Comparison of ENCODE assay signal across 8 cellular contexts in the genomic region with DNA sequence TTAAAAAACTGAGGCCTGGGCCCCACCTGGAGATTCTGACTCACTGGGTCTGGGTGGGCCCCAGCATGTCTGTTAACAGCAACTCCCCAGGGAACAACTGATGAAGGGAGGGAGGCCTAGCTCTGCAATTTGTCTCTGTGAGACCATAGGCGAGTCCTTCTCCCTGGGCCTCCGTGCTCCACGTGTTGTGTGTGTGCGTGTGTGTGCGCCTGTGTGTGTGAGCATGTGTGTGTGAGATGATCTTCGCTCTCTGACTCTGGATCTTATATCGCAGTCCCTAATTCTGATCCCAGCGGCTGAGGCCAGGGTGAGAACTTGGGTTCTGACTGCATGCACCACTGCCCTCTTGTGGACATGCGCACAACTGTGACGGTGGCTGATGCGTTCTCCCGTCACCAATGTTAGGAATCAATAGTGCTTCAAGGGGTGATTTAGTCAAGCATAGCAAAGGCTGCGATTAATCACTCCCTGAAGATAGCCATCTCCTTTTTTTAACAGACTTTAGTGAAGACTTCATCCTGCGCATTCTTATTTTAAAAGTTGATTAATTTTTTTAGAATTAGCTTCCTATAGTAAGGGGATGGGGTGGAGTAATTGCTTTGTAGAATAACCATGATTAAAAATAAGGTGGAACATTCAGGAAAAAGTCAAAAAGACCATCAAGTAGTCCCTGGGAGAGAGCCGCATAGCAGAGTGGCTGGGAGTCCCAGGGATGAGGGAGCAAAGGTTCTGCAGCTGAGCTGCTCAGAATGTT.
A peak's percentile ranks its signal among the peaks of the same experiment; 100 is the strongest.
DNase-seq lines count a peak whose midpoint lies in the region; ATAC-seq and TF ChIP-seq lines count a peak whose summit lies in the region.

No MANE protein-coding gene starts in this region.

- no peak overlapping the region for H3K27ac ChIP-seq in left lung

- peak; percentile 70 to 86 for TF ChIP-seq CTCF in left lung (IDR thresholded peaks at IDR 0.05)

- peak; percentile 78 for DNase-seq in AG08396 (ENCODE audit: low spot score)
- DNase-seq in NCI-H2227 (lab: John Stamatoyannopoulos, UW; ENCODE audit: unreplicated experiment), result peak; percentile 83
- DNase-seq in activated CD4-positive, CD25-positive, alpha-beta regulatory T cell treated with anti-CD3 and anti-CD28 coated beads, Interleukin-2, amount 50 U/mL, for 72 hours, result peak; percentile 72
- peak; percentile 80 for DNase-seq in cerebellum (ENCODE audit: low spot score)
- DNase-seq in left lung, result peak; percentile 76 to 85
- peak; percentile 33 to 65 (median 60) for DNase-seq in stimulated activated CD4-positive, alpha-beta T cell treated with anti-CD3 and anti-CD28 coated beads, TNF-alpha, amount 100 ng/mL, for 1 hour (ENCODE audit: low read depth in 3 of 3, low spot score in 1 of 3)

- intact Hi-C loops in left lung (cut with DNase I), result loop anchor here (5.0 to 10.0 kb wide), 2 partner anchors 135 to 143 kb away; no protein-coding TSS in a partner anchor

- H3K27me3 ChIP-seq in left lung, result no peaks in the 10 kb centered on the region

- H3K36me3 ChIP-seq in left lung, result no peaks in the 10 kb centered on the region

- H3K9me3 ChIP-seq in left lung, result no peaks in the 10 kb centered on the region

- H3K4me1 ChIP-seq in left lung, result no peaks in the 10 kb centered on the region

- no peak overlapping the region for H3K4me3 ChIP-seq in left lung

- ATAC-seq in GM18868 (IDR thresholded peaks at IDR 0.05; ENCODE audit: unreplicated experiment) (peak; percentile 93), HG03159 (IDR thresholded peaks at IDR 0.05; ENCODE audit: unreplicated experiment) (peak; percentile 86), left lung (peak; percentile 97)
